Comparison of ENCODE assay signal across 19 cellular contexts in the genomic region with DNA sequence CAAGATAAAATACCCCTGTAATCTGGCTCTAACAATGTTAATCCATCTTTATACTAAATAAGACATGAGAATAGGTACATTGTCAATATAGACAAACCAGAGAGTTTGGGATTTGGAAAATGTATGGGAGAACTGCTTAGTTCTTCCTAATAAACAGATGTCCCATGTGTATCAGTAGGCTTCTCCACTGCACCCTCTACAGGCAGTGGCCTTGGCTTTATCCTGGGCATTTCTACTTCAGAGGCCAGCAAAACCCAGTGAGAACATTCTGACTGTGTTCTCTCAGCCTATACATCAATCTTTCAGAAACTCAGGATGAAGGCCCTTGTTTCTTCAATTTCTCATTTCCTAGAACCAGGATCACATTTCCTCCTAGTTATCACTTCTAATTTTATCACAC.
DNase-seq lines count a peak whose midpoint lies in the region; ATAC-seq and TF ChIP-seq lines count a peak whose summit lies in the region.
"Had no signal": no experiment of that assay in that cellular context is flagged by ENCODE, and none has a peak within 500 bp of the region (broad histone marks: within the 10 kb centered on the region; RNA-seq: fewer than 3 reads in every experiment).

No MANE protein-coding gene starts in this region.

- no peak overlapping the region for H3K56ac ChIP-seq in H9 (ENCODE audit: insufficient read length, low read depth, low read length)

- H3K4ac ChIP-seq in H9 (ENCODE audit: low read depth, low read length): no peak overlapping the region

- H2BK120ac ChIP-seq in H9 (ENCODE audit: low read depth, low read length, poor library complexity, severe bottlenecking): no peak overlapping the region

- TF ChIP-seq CTCF in H9 (conservative IDR thresholded peaks at IDR 0.05) (peak; percentile 57), WTC11 (IDR thresholded peaks at IDR 0.05) (no peak), fibroblast of villous mesenchyme (IDR thresholded peaks at IDR 0.05; ENCODE audit: insufficient read depth, low read depth, low read length) (peak; percentile 42)

- H3K14ac ChIP-seq in H9 (ENCODE audit: insufficient read depth, low read length): no peak overlapping the region

- H3K9me3 ChIP-seq in H9 (ENCODE audit: control insufficient read depth, low read depth, low read length) (no peaks in the 10 kb centered on the region), right cardiac atrium (ENCODE audit: control insufficient read depth, low read length) (no peaks in the 10 kb centered on the region)
- H3K9me3 ChIP-seq: esophagus muscularis mucosa, left lung, thoracic aorta had no signal

- H3K4me1 ChIP-seq in H9 (ENCODE audit: insufficient read depth, low read length): no peaks in the 10 kb centered on the region; the same call in 1 of the 2 replicates
- no peaks in the 10 kb centered on the region for H3K4me1 ChIP-seq in right cardiac atrium (ENCODE audit: control insufficient read depth, insufficient read depth, low read length)
- H3K4me1 ChIP-seq: esophagus muscularis mucosa, left lung, parathyroid adenoma had no signal

- H2AFZ ChIP-seq in H9 (ENCODE audit: low read length): no peak overlapping the region
- H2AFZ ChIP-seq: parathyroid adenoma had no signal

- H2BK15ac ChIP-seq in H9 (ENCODE audit: low read depth, low read length): no peak overlapping the region

- no peak overlapping the region for H3K18ac ChIP-seq in H9 (ENCODE audit: insufficient read length, low read depth, low read length)

- no peak overlapping the region for H2AK5ac ChIP-seq in H9 (ENCODE audit: insufficient read length, low read length)

- H3K23me2 ChIP-seq in H9 (ENCODE audit: insufficient read length, low read depth, low read length, poor library complexity, severe bottlenecking): no peaks in the 10 kb centered on the region

- no peaks in the 10 kb centered on the region for H3K79me2 ChIP-seq in H9 (ENCODE audit: insufficient read depth, low read length)
- H3K79me2 ChIP-seq: parathyroid adenoma had no signal

- H3K4me2 ChIP-seq in H9 (ENCODE audit: insufficient read depth, insufficient read length, low read length): no peak overlapping the region
- H3K4me2 ChIP-seq: KMS-11, smooth muscle cell had no signal

- intact Hi-C loops in right cardiac atrium (cut with DNase I): no loop called here

- DNase-seq in AG20443 (ENCODE audit: low spot score): peak; percentile 8
- no peak for DNase-seq in H9
- DNase-seq in WTC11 (ENCODE audit: low spot score): peak; percentile 20
- no peak for DNase-seq in fibroblast of villous mesenchyme (ENCODE audit: low read depth)
- DNase-seq in right cardiac atrium: no peak
- DNase-seq: activated gamma-delta T cell treated with Interleukin-2 at 50 U/mL for 16 hours, AML-193, DMS153, hypothalamus, left lung had no signal

- no peak overlapping the region for H2BK5ac ChIP-seq in H9 (ENCODE audit: insufficient read length, low read length)

- no peak overlapping the region for H3K4me3 ChIP-seq in fibroblast of villous mesenchyme (ENCODE audit: low read depth, low read length)
- H3K4me3 ChIP-seq in right cardiac atrium (ENCODE audit: low read length): no peak overlapping the region
- H3K4me3 ChIP-seq: esophagus muscularis mucosa, left lung, smooth muscle cell, thoracic aorta had no signal

- no peaks in the 10 kb centered on the region for H3K27me3 ChIP-seq in H9 (ENCODE audit: insufficient read depth, low read length)
- no peaks in the 10 kb centered on the region for H3K27me3 ChIP-seq in right cardiac atrium (ENCODE audit: control insufficient read depth, insufficient read depth)
- H3K27me3 ChIP-seq: esophagus muscularis mucosa, left lung had no signal

- no peak overlapping the region for H4K91ac ChIP-seq in H9 (ENCODE audit: insufficient read length, low read depth, low read length)

- no peaks in the 10 kb centered on the region for H3K9me3 Mint-ChIP-seq in H9
- H3K9me3 Mint-ChIP-seq in WTC11: no peaks in the 10 kb centered on the region

- H3K27me3 Mint-ChIP-seq in H9 (ENCODE audit: low read depth): no peaks in the 10 kb centered on the region
- H3K27me3 Mint-ChIP-seq in WTC11 (ENCODE audit: low read depth): no peaks in the 10 kb centered on the region

- no peak overlapping the region for H3T11ph ChIP-seq in H9 (ENCODE audit: low read length)

- ATAC-seq in WTC11 (peak; percentile 75), HG03039 (IDR thresholded peaks at IDR 0.05; ENCODE audit: unreplicated experiment) (no peak), GM18867 (IDR thresholded peaks at IDR 0.05; ENCODE audit: unreplicated experiment) (no peak), HG02763 (IDR thresholded peaks at IDR 0.05; ENCODE audit: unreplicated experiment) (no peak), right cardiac atrium (no peak)
- ATAC-seq: activated CD4-positive, CD25-positive, alpha-beta regulatory T cell treated with anti-CD3 and anti-CD28 coated beads, Interleukin-2, amount 50 U/mL, for 24 hours; left lung had no signal

- H3K23ac ChIP-seq in H9 (ENCODE audit: insufficient read length, low read depth, low read length): no peak overlapping the region

- H3K4me3 Mint-ChIP-seq in H9: no peak overlapping the region
- no peak overlapping the region for H3K4me3 Mint-ChIP-seq in WTC11

- no peaks in the 10 kb centered on the region for H3K79me1 ChIP-seq in H9 (ENCODE audit: insufficient read depth, low read depth, low read length, poor library complexity, severe bottlenecking)

- no peak overlapping the region for H4K8ac ChIP-seq in H9 (replicated peaks; ENCODE audit: insufficient read length, low read depth, low read length)

- H2BK12ac ChIP-seq in H9 (ENCODE audit: insufficient read length, low read depth, low read length): no peak overlapping the region

- H4K20me1 ChIP-seq in H9 (ENCODE audit: control insufficient read depth, insufficient read depth, insufficient read length): no peaks in the 10 kb centered on the region

- H3K36me3 Mint-ChIP-seq in H9 (ENCODE audit: insufficient read depth in 1 of 3, low read depth in 3 of 3) (no peaks in the 10 kb centered on the region), WTC11 (no peaks in the 10 kb centered on the region)

- CTCF ChIA-PET in WTC11 (lab: Charles Lee): no interaction called here

- H3K9ac ChIP-seq in H9 (ENCODE audit: extremely low read depth, insufficient read length, low read length): no peak overlapping the region
- H3K9ac ChIP-seq: KMS-11, parathyroid adenoma had no signal

- no peak overlapping the region for H4K5ac ChIP-seq in H9 (ENCODE audit: insufficient read length, low read depth, low read length)

- no peak overlapping the region for H3K27ac ChIP-seq in H9 (ENCODE audit: insufficient read length, low read depth, low read length)
- H3K27ac ChIP-seq in right cardiac atrium (ENCODE audit: low read length): no peak overlapping the region
- H3K27ac ChIP-seq: esophagus muscularis mucosa, KMS-11, left lung, parathyroid adenoma, thoracic aorta had no signal

- H3K27ac Mint-ChIP-seq in H9 (no peak overlapping the region), WTC11 (no peak overlapping the region)

- POLR2A ChIA-PET in WTC11 (lab: Charles Lee): no interaction called here

- no peak overlapping the region for H2BK20ac ChIP-seq in H9 (ENCODE audit: low read depth, low read length, poor library complexity, severe bottlenecking)

- peaks cover 32 to 33% of the 10 kb centered on the region in 2 experiments for H3K4me1 Mint-ChIP-seq in H9
- peaks cover 36% of the 10 kb centered on the region for H3K4me1 Mint-ChIP-seq in WTC11

TF ChIP-seq in WTC11, 78 proteins besides CTCF, POLR2A, EP300 and RAD21 (continues in another document):
- no peak for TF ChIP-seq ATF1 (CRISPR knock-in tag; IDR thresholded peaks at IDR 0.05)
- no peak for TF ChIP-seq KAT7 (CRISPR knock-in tag; IDR thresholded peaks at IDR 0.05; ENCODE audit: borderline replicate concordance)
- TF ChIP-seq, protein P1, sequence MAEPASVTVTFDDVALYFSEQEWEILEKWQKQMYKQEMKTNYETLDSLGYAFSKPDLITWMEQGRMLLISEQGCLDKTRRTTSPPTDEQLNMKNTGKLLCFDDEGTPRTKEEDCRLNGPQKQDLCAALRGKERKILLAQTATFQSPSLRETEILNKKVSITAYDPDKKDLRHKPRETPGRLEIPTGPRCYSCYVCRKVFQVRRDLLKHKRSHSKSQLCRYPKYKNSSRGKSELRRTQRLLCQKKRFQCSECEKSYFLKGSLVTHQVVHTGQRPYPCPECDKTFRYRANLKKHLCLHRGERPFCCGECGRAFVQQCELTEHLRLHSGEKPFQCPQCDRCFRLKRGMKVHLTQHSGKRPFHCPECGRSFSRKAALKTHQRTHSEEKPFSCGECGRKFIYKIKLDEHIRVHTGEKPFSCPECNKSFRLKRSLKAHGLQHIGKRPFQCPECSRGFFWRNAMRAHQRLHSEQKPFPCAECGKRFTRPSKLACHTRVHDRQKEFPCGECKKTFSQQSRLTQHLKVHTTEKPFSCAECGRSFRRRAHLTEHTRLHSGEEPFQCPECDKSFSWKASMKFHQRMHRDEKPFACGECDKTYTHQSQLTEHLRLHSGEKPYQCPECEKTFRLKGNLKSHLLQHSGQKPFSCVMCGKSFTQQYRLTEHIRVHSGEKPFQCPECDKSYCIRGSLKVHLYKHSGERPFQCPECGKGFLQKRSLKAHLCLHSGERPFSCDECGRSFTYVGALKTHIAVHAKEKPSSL (CRISPR knock-in tag; conservative IDR thresholded peaks at IDR 0.05): no peak
- TF ChIP-seq, protein P2, sequence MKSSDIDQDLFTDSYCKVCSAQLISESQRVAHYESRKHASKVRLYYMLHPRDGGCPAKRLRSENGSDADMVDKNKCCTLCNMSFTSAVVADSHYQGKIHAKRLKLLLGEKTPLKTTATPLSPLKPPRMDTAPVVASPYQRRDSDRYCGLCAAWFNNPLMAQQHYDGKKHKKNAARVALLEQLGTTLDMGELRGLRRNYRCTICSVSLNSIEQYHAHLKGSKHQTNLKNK (CRISPR knock-in tag; IDR thresholded peaks at IDR 0.05): no peak
- TF ChIP-seq, protein P3, sequence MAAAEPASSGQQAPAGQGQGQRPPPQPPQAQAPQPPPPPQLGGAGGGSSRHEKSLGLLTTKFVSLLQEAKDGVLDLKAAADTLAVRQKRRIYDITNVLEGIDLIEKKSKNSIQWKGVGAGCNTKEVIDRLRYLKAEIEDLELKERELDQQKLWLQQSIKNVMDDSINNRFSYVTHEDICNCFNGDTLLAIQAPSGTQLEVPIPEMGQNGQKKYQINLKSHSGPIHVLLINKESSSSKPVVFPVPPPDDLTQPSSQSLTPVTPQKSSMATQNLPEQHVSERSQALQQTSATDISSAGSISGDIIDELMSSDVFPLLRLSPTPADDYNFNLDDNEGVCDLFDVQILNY (CRISPR knock-in tag; IDR thresholded peaks at IDR 0.05): no peak
- TF ChIP-seq GRHL2 (CRISPR knock-in tag; IDR thresholded peaks at IDR 0.05; ENCODE audit: insufficient replicate concordance, severe bottlenecking): no peak
- no peak for TF ChIP-seq NR1H2 (CRISPR knock-in tag; IDR thresholded peaks at IDR 0.05)
- TF ChIP-seq, protein P4, sequence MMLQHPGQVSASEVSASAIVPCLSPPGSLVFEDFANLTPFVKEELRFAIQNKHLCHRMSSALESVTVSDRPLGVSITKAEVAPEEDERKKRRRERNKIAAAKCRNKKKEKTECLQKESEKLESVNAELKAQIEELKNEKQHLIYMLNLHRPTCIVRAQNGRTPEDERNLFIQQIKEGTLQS (CRISPR knock-in tag; conservative IDR thresholded peaks at IDR 0.05): no peak
- TF ChIP-seq GABPB1 (CRISPR knock-in tag; IDR thresholded peaks at IDR 0.05): no peak
- no peak for TF ChIP-seq FOXK1 (CRISPR knock-in tag; IDR thresholded peaks at IDR 0.05)
- TF ChIP-seq TEAD1 (CRISPR knock-in tag; IDR thresholded peaks at IDR 0.05): no peak

Comparison
In these comparisons a context has a peak if more than half of its experiments do, and no peak if none do; other contexts are left out.
1. DNase-seq: peak in AG20443 (single experiment) and WTC11 (single experiment); none in H9 (single experiment), fibroblast of villous mesenchyme (single experiment) and right cardiac atrium (0 of 3).